ENCODE assay signal across 18 cellular contexts in the genomic region with DNA sequence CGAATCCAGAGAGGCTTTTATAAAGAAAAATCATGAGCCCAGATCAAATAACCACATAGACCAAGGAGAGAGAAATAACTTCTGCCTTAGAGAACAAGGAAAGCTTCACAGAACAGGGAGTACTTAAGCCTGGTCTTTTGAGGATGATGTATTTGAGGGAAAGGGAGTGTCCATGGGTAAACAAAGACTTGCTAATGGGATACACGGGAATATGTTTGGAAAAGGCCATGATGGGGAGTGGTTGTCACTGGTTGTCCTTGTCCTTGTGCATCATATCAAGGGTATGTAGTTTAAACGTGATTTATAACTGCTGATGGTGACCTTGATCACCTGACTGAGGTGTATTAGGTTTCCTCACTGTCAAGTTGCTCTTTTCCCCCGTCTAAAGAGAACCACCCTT.
"Had no signal": no experiment of that assay in that cellular context is flagged by ENCODE, and none has a peak within 500 bp of the region (broad histone marks: within the 10 kb centered on the region; RNA-seq: fewer than 3 reads in every experiment).

No MANE protein-coding gene starts in this region.

- H3K27me3 Mint-ChIP-seq: activated naive CD8-positive, alpha-beta T cell treated with anti-CD3 and anti-CD28 coated beads, Interleukin-2, amount 50 U/mL, for 24 hours had no signal

- H3K27ac ChIP-seq: body of pancreas, cardiac muscle cell, upper lobe of right lung had no signal

- H3K9me3 Mint-ChIP-seq: activated naive CD4-positive, alpha-beta T cell treated with anti-CD3 and anti-CD28 coated beads for 36 hours; activated naive CD8-positive, alpha-beta T cell treated with anti-CD3 and anti-CD28 coated beads, Interleukin-2, amount 50 U/mL, for 24 hours; activated T-cell treated with anti-CD3 and anti-CD28 coated beads, Interleukin-2, amount 50 U/mL, for 4 hours; WTC11 had no signal

- H3K4me3 ChIP-seq: body of pancreas, cardiac muscle cell, upper lobe of right lung had no signal

- H3K4me3 Mint-ChIP-seq: activated naive CD4-positive, alpha-beta T cell treated with anti-CD3 and anti-CD28 coated beads for 36 hours; activated naive CD8-positive, alpha-beta T cell treated with anti-CD3 and anti-CD28 coated beads, Interleukin-2, amount 50 U/mL, for 24 hours; activated T-cell treated with anti-CD3 and anti-CD28 coated beads, Interleukin-2, amount 50 U/mL, for 4 hours; WTC11 had no signal

- ATAC-seq: activated naive CD8-positive, alpha-beta T cell treated with anti-CD3 and anti-CD28 coated beads, Interleukin-2, amount 50 U/mL, for 24 hours; activated T-cell treated with anti-CD3 and anti-CD28 coated beads, Interleukin-2, amount 50 U/mL, for 4 hours; body of pancreas; sciatic nerve; upper lobe of right lung; WTC11 had no signal

- H3K9me3 ChIP-seq: body of pancreas, upper lobe of right lung had no signal

- DNase-seq: activated CD8-positive, alpha-beta memory T cell treated with anti-CD3 and anti-CD28 coated beads, Interleukin-2, amount 50 U/mL, for 4 hours; activated naive CD4-positive, alpha-beta T cell treated with anti-CD3 and anti-CD28 coated beads for 36 hours; activated naive CD8-positive, alpha-beta T cell treated with anti-CD3 and anti-CD28 coated beads, Interleukin-2, amount 50 U/mL, for 24 hours; activated T-cell treated with anti-CD3 and anti-CD28 coated beads, Interleukin-2, amount 50 U/mL, for 4 hours; body of pancreas; dermis blood vessel endothelial cell; effector CD8-positive, alpha-beta T cell; foreskin melanocyte; nucleus accumbens; stimulated activated CD4-positive, alpha-beta T cell treated with anti-CD3 and anti-CD28 coated beads, Interleukin-2, amount 100 ng/mL, for 48 hours; stimulated activated CD8-positive, alpha-beta memory T cell treated with anti-CD3 and anti-CD28 coated beads, Interleukin-4, amount 100 ng/mL, for 48 hours; stimulated activated naive CD4-positive, alpha-beta T cell treated with Interleukin-2 at 50 U/mL for 16 hours; T-helper 1 cell; T-helper 9 cell; upper lobe of right lung had no signal

- H3K4me1 ChIP-seq: upper lobe of right lung had no signal

- H3K36me3 Mint-ChIP-seq: WTC11 had no signal

- H3K27ac Mint-ChIP-seq: activated naive CD4-positive, alpha-beta T cell treated with anti-CD3 and anti-CD28 coated beads for 36 hours; activated naive CD8-positive, alpha-beta T cell treated with anti-CD3 and anti-CD28 coated beads, Interleukin-2, amount 50 U/mL, for 24 hours; WTC11 had no signal

- H3K36me3 ChIP-seq: cardiac muscle cell, upper lobe of right lung had no signal

- H3K27me3 ChIP-seq: body of pancreas, cardiac muscle cell, upper lobe of right lung had no signal
